Comparison of ENCODE assay signal across 1 cellular context in the genomic region with DNA sequence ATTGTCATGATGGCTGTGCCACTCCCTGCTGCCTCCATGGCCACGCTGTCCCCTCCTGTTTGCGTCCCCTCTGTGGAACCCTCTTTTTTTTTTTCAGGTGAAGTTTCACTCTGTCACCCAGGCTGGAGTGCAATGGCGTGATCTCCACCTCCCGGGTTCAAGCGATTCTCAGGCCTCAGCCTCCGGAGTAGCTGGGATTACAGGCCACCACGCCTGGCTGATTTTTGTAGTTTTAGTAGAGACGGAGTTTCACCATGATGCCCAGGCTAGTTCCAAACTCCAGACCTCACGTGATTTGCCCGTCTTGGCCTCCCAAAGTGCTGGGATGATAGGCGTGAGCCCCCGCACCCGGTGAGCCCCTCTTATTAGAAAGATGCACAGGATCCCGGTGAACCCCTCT.
TF ChIP-seq lines count a peak whose summit lies in the region.

No MANE protein-coding gene starts in this region.

TF ChIP-seq in HepG2, 621 proteins besides CTCF, POLR2A, EP300 and RAD21:
- no peak for TF ChIP-seq ZNF20 (CRISPR knock-in tag; IDR thresholded peaks at IDR 0.05)
- TF ChIP-seq ZNF652 (CRISPR knock-in tag; IDR thresholded peaks at IDR 0.05; ENCODE audit: borderline replicate concordance, low read depth), result no peak
- TF ChIP-seq TCF7 (IDR thresholded peaks at IDR 0.05; ENCODE audit: low read depth), result no peak
TF ChIP-seq in HepG2: peak in this region for 0.
